In genomic region chr14:105045710-105046326, GRCh38 we compare ENCODE assay signal across 1 cellular context.
TF ChIP-seq lines count a peak whose summit lies in the region.

No MANE protein-coding gene starts in this region.

TF ChIP-seq in HepG2, 621 proteins besides CTCF, POLR2A, EP300 and RAD21 (continued from another document and continues in another):
- TF ChIP-seq, protein P1, sequence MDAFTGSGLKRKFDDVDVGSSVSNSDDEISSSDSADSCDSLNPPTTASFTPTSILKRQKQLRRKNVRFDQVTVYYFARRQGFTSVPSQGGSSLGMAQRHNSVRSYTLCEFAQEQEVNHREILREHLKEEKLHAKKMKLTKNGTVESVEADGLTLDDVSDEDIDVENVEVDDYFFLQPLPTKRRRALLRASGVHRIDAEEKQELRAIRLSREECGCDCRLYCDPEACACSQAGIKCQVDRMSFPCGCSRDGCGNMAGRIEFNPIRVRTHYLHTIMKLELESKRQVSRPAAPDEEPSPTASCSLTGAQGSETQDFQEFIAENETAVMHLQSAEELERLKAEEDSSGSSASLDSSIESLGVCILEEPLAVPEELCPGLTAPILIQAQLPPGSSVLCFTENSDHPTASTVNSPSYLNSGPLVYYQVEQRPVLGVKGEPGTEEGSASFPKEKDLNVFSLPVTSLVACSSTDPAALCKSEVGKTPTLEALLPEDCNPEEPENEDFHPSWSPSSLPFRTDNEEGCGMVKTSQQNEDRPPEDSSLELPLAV (CRISPR knock-in tag; conservative IDR thresholded peaks at IDR 0.05; ENCODE audit: low read depth), result no peak
- TF ChIP-seq SSRP1 (CRISPR knock-in tag; IDR thresholded peaks at IDR 0.05) (no peak), MIER2 (CRISPR knock-in tag; IDR thresholded peaks at IDR 0.05) (peak; percentile 66; the same call in 1 of the 2 replicates), TEAD3 (CRISPR knock-in tag; optimal IDR thresholded peaks at IDR 0.05; ENCODE audit: borderline replicate concordance) (peak; percentile 53), SMYD3 (CRISPR knock-in tag; IDR thresholded peaks at IDR 0.05) (no peak), ZFP36L1 (CRISPR knock-in tag; IDR thresholded peaks at IDR 0.05) (peak; percentile 49; the same call in 1 of the 2 replicates), GTF2F1 (IDR thresholded peaks at IDR 0.05; ENCODE audit: low read length) (no peak), DBP (CRISPR knock-in tag; IDR thresholded peaks at IDR 0.05; ENCODE audit: not compliant biosample characterization) (no peak), ZNF317 (CRISPR knock-in tag; IDR thresholded peaks at IDR 0.05) (no peak), ZNF766 (CRISPR knock-in tag; IDR thresholded peaks at IDR 0.05; ENCODE audit: borderline replicate concordance) (no peak), DMAP1 (CRISPR knock-in tag; IDR thresholded peaks at IDR 0.05) (no peak), SMARCC2 (IDR thresholded peaks at IDR 0.05) (no peak), E2F1 (CRISPR knock-in tag; IDR thresholded peaks at IDR 0.05) (no peak), HNF1B (CRISPR knock-in tag; IDR thresholded peaks at IDR 0.05) (peak; percentile 73), RXRA (CRISPR knock-in tag; IDR thresholded peaks at IDR 0.05) (no peak), ZNF407 (CRISPR knock-in tag; IDR thresholded peaks at IDR 0.05; ENCODE audit: not compliant biosample characterization) (no peak), ZBTB20 (CRISPR knock-in tag; IDR thresholded peaks at IDR 0.05; ENCODE audit: borderline replicate concordance, low read depth) (no peak), ZBTB7A (CRISPR knock-in tag; IDR thresholded peaks at IDR 0.05) (no peak), ZNF280B (CRISPR knock-in tag; IDR thresholded peaks at IDR 0.05; ENCODE audit: borderline replicate concordance) (no peak), TSC22D2 (CRISPR knock-in tag; IDR thresholded peaks at IDR 0.05; ENCODE audit: borderline replicate concordance) (peak; percentile 64; the same call in 1 of the 2 replicates), THYN1 (CRISPR knock-in tag; IDR thresholded peaks at IDR 0.05; ENCODE audit: borderline replicate concordance, low read depth) (no peak), XRCC5 (optimal IDR thresholded peaks at IDR 0.05; ENCODE audit: low read length) (peak; percentile 96), HNF4G (IDR thresholded peaks at IDR 0.05; ENCODE audit: borderline replicate concordance, low read depth, low read length) (no peak), HNF4G (CRISPR knock-in tag; IDR thresholded peaks at IDR 0.05; ENCODE audit: borderline replicate concordance, low read depth) (no peak), SIX4 (CRISPR knock-in tag; IDR thresholded peaks at IDR 0.05) (no peak), ZNF138 (CRISPR knock-in tag; IDR thresholded peaks at IDR 0.05; ENCODE audit: low read depth) (no peak), SMAD9 (CRISPR knock-in tag; IDR thresholded peaks at IDR 0.05) (no peak)
- TF ChIP-seq, protein P2, sequence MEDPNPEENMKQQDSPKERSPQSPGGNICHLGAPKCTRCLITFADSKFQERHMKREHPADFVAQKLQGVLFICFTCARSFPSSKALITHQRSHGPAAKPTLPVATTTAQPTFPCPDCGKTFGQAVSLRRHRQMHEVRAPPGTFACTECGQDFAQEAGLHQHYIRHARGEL (CRISPR knock-in tag; IDR thresholded peaks at IDR 0.05), result no peak
- TF ChIP-seq, protein P3, sequence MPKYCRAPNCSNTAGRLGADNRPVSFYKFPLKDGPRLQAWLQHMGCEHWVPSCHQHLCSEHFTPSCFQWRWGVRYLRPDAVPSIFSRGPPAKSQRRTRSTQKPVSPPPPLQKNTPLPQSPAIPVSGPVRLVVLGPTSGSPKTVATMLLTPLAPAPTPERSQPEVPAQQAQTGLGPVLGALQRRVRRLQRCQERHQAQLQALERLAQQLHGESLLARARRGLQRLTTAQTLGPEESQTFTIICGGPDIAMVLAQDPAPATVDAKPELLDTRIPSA (CRISPR knock-in tag; IDR thresholded peaks at IDR 0.05; ENCODE audit: borderline replicate concordance), result no peak
- TF ChIP-seq, protein P4, sequence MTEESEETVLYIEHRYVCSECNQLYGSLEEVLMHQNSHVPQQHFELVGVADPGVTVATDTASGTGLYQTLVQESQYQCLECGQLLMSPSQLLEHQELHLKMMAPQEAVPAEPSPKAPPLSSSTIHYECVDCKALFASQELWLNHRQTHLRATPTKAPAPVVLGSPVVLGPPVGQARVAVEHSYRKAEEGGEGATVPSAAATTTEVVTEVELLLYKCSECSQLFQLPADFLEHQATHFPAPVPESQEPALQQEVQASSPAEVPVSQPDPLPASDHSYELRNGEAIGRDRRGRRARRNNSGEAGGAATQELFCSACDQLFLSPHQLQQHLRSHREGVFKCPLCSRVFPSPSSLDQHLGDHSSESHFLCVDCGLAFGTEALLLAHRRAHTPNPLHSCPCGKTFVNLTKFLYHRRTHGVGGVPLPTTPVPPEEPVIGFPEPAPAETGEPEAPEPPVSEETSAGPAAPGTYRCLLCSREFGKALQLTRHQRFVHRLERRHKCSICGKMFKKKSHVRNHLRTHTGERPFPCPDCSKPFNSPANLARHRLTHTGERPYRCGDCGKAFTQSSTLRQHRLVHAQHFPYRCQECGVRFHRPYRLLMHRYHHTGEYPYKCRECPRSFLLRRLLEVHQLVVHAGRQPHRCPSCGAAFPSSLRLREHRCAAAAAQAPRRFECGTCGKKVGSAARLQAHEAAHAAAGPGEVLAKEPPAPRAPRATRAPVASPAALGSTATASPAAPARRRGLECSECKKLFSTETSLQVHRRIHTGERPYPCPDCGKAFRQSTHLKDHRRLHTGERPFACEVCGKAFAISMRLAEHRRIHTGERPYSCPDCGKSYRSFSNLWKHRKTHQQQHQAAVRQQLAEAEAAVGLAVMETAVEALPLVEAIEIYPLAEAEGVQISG (CRISPR knock-in tag; IDR thresholded peaks at IDR 0.05), result peak; percentile 69
- TF ChIP-seq, protein P5, sequence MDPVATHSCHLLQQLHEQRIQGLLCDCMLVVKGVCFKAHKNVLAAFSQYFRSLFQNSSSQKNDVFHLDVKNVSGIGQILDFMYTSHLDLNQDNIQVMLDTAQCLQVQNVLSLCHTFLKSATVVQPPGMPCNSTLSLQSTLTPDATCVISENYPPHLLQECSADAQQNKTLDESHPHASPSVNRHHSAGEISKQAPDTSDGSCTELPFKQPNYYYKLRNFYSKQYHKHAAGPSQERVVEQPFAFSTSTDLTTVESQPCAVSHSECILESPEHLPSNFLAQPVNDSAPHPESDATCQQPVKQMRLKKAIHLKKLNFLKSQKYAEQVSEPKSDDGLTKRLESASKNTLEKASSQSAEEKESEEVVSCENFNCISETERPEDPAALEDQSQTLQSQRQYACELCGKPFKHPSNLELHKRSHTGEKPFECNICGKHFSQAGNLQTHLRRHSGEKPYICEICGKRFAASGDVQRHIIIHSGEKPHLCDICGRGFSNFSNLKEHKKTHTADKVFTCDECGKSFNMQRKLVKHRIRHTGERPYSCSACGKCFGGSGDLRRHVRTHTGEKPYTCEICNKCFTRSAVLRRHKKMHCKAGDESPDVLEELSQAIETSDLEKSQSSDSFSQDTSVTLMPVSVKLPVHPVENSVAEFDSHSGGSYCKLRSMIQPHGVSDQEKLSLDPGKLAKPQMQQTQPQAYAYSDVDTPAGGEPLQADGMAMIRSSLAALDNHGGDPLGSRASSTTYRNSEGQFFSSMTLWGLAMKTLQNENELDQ (CRISPR knock-in tag; IDR thresholded peaks at IDR 0.05; ENCODE audit: borderline replicate concordance), result no peak
